In genomic region chr1:71656902-71657301, GRCh38 we compare ENCODE assay signal across 24 cellular contexts.
"Had no signal": no experiment of that assay in that cellular context is flagged by ENCODE, and none has a peak within 500 bp of the region (broad histone marks: within the 10 kb centered on the region; RNA-seq: fewer than 3 reads in every experiment).

No MANE protein-coding gene starts in this region.

- H3K27me3 ChIP-seq: brain microvascular endothelial cell, right atrium auricular region, stomach, suprapubic skin, transverse colon, uterus had no signal

- H3K9me3 ChIP-seq: psoas muscle, right atrium auricular region, stomach, suprapubic skin, transverse colon, uterus had no signal

- H3K4me1 ChIP-seq: psoas muscle, right atrium auricular region, uterus had no signal

- H3K36me3 ChIP-seq: brain microvascular endothelial cell, right atrium auricular region, stomach, suprapubic skin, transverse colon, uterus, WERI-Rb-1 had no signal

- DNase-seq: activated CD4-positive, alpha-beta T cell treated with anti-CD3 and anti-CD28 coated beads, Interleukin-2, amount 10 ng/mL, durations not matched to agents 7 days and 5 days; activated CD4-positive, CD25-positive, alpha-beta regulatory T cell treated with anti-CD3 and anti-CD28 coated beads, Interleukin-2, amount 50 U/mL, for 72 hours; activated CD8-positive, alpha-beta memory T cell treated with anti-CD3 and anti-CD28 coated beads, Interleukin-2, amount 10 ng/mL, durations not matched to agents 7 days and 5 days; activated CD8-positive, alpha-beta T cell treated with anti-CD3 and anti-CD28 coated beads for 36 hours; activated effector memory CD4-positive, alpha-beta T cell treated with anti-CD3 and anti-CD28 coated beads, Interleukin-2, amount 50 U/mL, for 16 hours; activated naive CD4-positive, alpha-beta T cell treated with anti-CD3 and anti-CD28 coated beads, Interleukin-2, amount 10 ng/mL, durations not matched to agents 7 days and 5 days; activated T-cell treated with anti-CD3 and anti-CD28 coated beads for 4 hours; brain microvascular endothelial cell; caudate nucleus; effector CD8-positive, alpha-beta T cell; erythroblast; naive thymus-derived CD8-positive, alpha-beta T cell; psoas muscle; stimulated activated CD4-positive, alpha-beta T cell treated with anti-CD3 and anti-CD28 coated beads, Interleukin-2, amount 100 ng/mL, for 24 hours; stomach; T-helper 1 cell; transverse colon; uterus; WERI-Rb-1 had no signal

- H3K4me3 ChIP-seq: lung, psoas muscle, right atrium auricular region, stomach, suprapubic skin, transverse colon, uterus had no signal

- H3K27ac ChIP-seq: brain microvascular endothelial cell, psoas muscle, right atrium auricular region, stomach, suprapubic skin, transverse colon, uterus, WERI-Rb-1 had no signal

- ATAC-seq: activated CD8-positive, alpha-beta memory T cell treated with anti-CD3 and anti-CD28 coated beads, Interleukin-2, amount 10 ng/mL, durations not matched to agents 7 days and 5 days; activated CD8-positive, alpha-beta T cell treated with anti-CD3 and anti-CD28 coated beads for 36 hours; left lobe of liver; naive thymus-derived CD8-positive, alpha-beta T cell; psoas muscle; stimulated activated memory B cell treated with anti-CD40 and anti-IgM and Interleukin-4, amounts not matched to agents 10 μg/mL and 1 μg/mL and 100 μg/mL, for 72 hours had no signal
